ENCODE assay signal across 8 cellular contexts in the genomic region with DNA sequence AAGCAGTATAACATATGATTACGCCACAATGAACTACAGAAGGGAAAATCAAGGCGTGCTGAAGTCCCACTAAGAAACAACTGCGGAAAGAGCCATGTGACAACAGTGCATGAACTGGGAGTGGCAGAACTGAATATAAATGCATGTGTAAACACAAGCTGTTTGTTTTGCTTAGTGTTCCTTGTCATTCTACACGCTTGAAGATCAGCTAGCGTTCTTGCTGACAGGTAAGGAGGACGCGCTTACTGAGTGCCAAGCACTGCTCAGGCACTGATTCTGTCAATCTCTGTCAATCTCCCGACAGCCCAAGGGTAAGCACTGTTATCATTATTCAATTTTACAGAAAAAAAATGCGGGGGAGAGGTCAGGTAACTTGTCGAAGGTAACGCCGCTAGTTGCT. TPM values are rescaled to one million over a fixed set of nuclear protein-coding genes. Genes with fewer than 3 reads are reported as not detected.
A peak's percentile ranks its signal among the peaks of the same experiment; 100 is the strongest.
DNase-seq lines count a peak whose midpoint lies in the region; ATAC-seq and TF ChIP-seq lines count a peak whose summit lies in the region.

No MANE protein-coding gene starts in this region.

- peaks cover 13 to 16% of the 10 kb centered on the region in 2 experiments for H3K4me1 Mint-ChIP-seq in H9
- H3K4me1 Mint-ChIP-seq in stimulated activated memory B cell treated with anti-CD40 and anti-IgM and Interleukin-4, amounts not matched to agents 10 μg/mL and 1 μg/mL and 100 μg/mL, for 72 hours = peaks cover 25% of the 10 kb centered on the region

- no peak for TF ChIP-seq POLR2A in adrenal gland (IDR thresholded peaks at IDR 0.05)

- H3K27me3 Mint-ChIP-seq in H9 (ENCODE audit: low read depth) = no peaks in the 10 kb centered on the region
- no peaks in the 10 kb centered on the region for H3K27me3 Mint-ChIP-seq in stimulated activated memory B cell treated with anti-CD40 and anti-IgM and Interleukin-4, amounts not matched to agents 10 μg/mL and 1 μg/mL and 100 μg/mL, for 72 hours

- peaks cover 5% of the 10 kb centered on the region for H3K79me1 ChIP-seq in H9 (ENCODE audit: insufficient read depth, low read depth, low read length, poor library complexity, severe bottlenecking)

- peak; percentile 72 for ATAC-seq in stimulated activated memory B cell treated with anti-CD40 and anti-IgM and Interleukin-4, amounts not matched to agents 10 μg/mL and 1 μg/mL and 100 μg/mL, for 72 hours

- H2AFZ ChIP-seq in H9 (ENCODE audit: low read length) = peak overlapping the region; percentile 63
- H2AFZ ChIP-seq in MM.1S (ENCODE audit: low read length) = peak overlapping the region; percentile 66

- peaks cover 10 to 33% (median 21%) of the 10 kb centered on the region in 3 experiments; a peak in 6 of 7 replicates for H3K36me3 Mint-ChIP-seq in H9 (ENCODE audit: insufficient read depth in 1 of 3, low read depth in 3 of 3)
- peaks cover 29% of the 10 kb centered on the region for H3K36me3 Mint-ChIP-seq in stimulated activated memory B cell treated with anti-CD40 and anti-IgM and Interleukin-4, amounts not matched to agents 10 μg/mL and 1 μg/mL and 100 μg/mL, for 72 hours

- no peak overlapping the region for H2BK15ac ChIP-seq in H9 (ENCODE audit: low read depth, low read length)

- H3K4me3 Mint-ChIP-seq in H9 = no peak overlapping the region
- H3K4me3 Mint-ChIP-seq in stimulated activated memory B cell treated with anti-CD40 and anti-IgM and Interleukin-4, amounts not matched to agents 10 μg/mL and 1 μg/mL and 100 μg/mL, for 72 hours = no peak overlapping the region

- no peak overlapping the region for H2BK20ac ChIP-seq in H9 (ENCODE audit: low read depth, low read length, poor library complexity, severe bottlenecking)

- no peak overlapping the region for H3K14ac ChIP-seq in H9 (ENCODE audit: insufficient read depth, low read length)

- no peak overlapping the region for H3K23ac ChIP-seq in H9 (ENCODE audit: insufficient read length, low read depth, low read length)

- no peak overlapping the region for H2BK12ac ChIP-seq in H9 (ENCODE audit: insufficient read length, low read depth, low read length)

- no CpG with 5 or more reads among the region's 12 CpGs for WGBS in H9 (ENCODE audit: extremely low coverage, insufficient read length, low lambda C conversion rate)
- 0 to 2% (median 0%) methylated on average over 12 of the region's 12 CpGs for WGBS in adrenal gland, 4 donors

- no peak overlapping the region for H4K91ac ChIP-seq in H9 (ENCODE audit: insufficient read length, low read depth, low read length)

- intact Hi-C loops in adrenal gland (cut with DNase I) = no loop called here

- no peak overlapping the region for H2BK120ac ChIP-seq in H9 (ENCODE audit: low read depth, low read length, poor library complexity, severe bottlenecking)

- H3K79me2 ChIP-seq in H9 (ENCODE audit: insufficient read depth, low read length) (peaks cover 51% of the 10 kb centered on the region), MM.1S (ENCODE audit: low read length) (peaks cover 79% of the 10 kb centered on the region)

- no peaks in the 10 kb centered on the region for H3K36me3 ChIP-seq in MM.1S (replicated peaks; ENCODE audit: insufficient read depth, low read length)
- H3K36me3 ChIP-seq in adrenal gland (replicated peaks in 1 of 2) = peaks cover 0 to 9% of the 10 kb centered on the region in 2 donors
- peaks cover 33% of the 10 kb centered on the region for H3K36me3 ChIP-seq in iPS-20b (ENCODE audit: insufficient read depth, low read depth, low read length)

- no peak overlapping the region for H3K4ac ChIP-seq in H9 (ENCODE audit: low read depth, low read length)

- no peaks in the 10 kb centered on the region for H3K27me3 ChIP-seq in H9 (ENCODE audit: insufficient read depth, low read length)
- H3K27me3 ChIP-seq in MM.1S (replicated peaks; ENCODE audit: insufficient read depth, low read length) = no peaks in the 10 kb centered on the region
- no peaks in the 10 kb centered on the region for H3K27me3 ChIP-seq in adrenal gland
- no peaks in the 10 kb centered on the region for H3K27me3 ChIP-seq in iPS-20b (ENCODE audit: insufficient read depth, low read length)

- H3K4me3 ChIP-seq in MM.1S (ENCODE audit: low read length) (peak overlapping the region; percentile 89), adrenal gland (peak overlapping the region in 3 of 4 donors; percentile 83 to 92 (median 86)), iPS-20b (ENCODE audit: low read length) (peak overlapping the region; percentile 89)

- no peak overlapping the region for H3K27ac Mint-ChIP-seq in H9
- H3K27ac Mint-ChIP-seq in stimulated activated memory B cell treated with anti-CD40 and anti-IgM and Interleukin-4, amounts not matched to agents 10 μg/mL and 1 μg/mL and 100 μg/mL, for 72 hours = no peak overlapping the region

- no peak overlapping the region for H2BK5ac ChIP-seq in H9 (ENCODE audit: insufficient read length, low read length)

- no peaks in the 10 kb centered on the region for H3K9me3 ChIP-seq in H9 (ENCODE audit: control insufficient read depth, low read depth, low read length)
- no peaks in the 10 kb centered on the region for H3K9me3 ChIP-seq in MM.1S (replicated peaks; ENCODE audit: insufficient read depth, low read length)
- no peaks in the 10 kb centered on the region for H3K9me3 ChIP-seq in adrenal gland (replicated peaks in 1 of 3)
- H3K9me3 ChIP-seq in iPS-20b (ENCODE audit: insufficient read depth, low read depth, low read length) = no peaks in the 10 kb centered on the region

- no peak for TF ChIP-seq CTCF in H9 (conservative IDR thresholded peaks at IDR 0.05)
- no peak for TF ChIP-seq CTCF in MM.1S (IDR thresholded peaks at IDR 0.05; ENCODE audit: low read length)
- TF ChIP-seq CTCF in adrenal gland (IDR thresholded peaks at IDR 0.05) = peak in 1 of 6 experiments; percentile 10

- H3K56ac ChIP-seq in H9 (ENCODE audit: insufficient read length, low read depth, low read length) = no peak overlapping the region

- peak overlapping the region; percentile 36 for H3K9ac ChIP-seq in H9 (ENCODE audit: extremely low read depth, insufficient read length, low read length)
- peak overlapping the region; percentile 90 for H3K9ac ChIP-seq in MM.1S (ENCODE audit: low read length)
- peak overlapping the region; percentile 92; the same call in 1 of the 2 replicates for H3K9ac ChIP-seq in iPS-20b (ENCODE audit: low read depth, low read length)

- H4K8ac ChIP-seq in H9 (replicated peaks; ENCODE audit: insufficient read length, low read depth, low read length) = no peak overlapping the region

- H3K9me3 Mint-ChIP-seq in H9 = no peaks in the 10 kb centered on the region
- no peaks in the 10 kb centered on the region for H3K9me3 Mint-ChIP-seq in stimulated activated memory B cell treated with anti-CD40 and anti-IgM and Interleukin-4, amounts not matched to agents 10 μg/mL and 1 μg/mL and 100 μg/mL, for 72 hours

- H3K18ac ChIP-seq in H9 (ENCODE audit: insufficient read length, low read depth, low read length) = no peak overlapping the region

- H3K27ac ChIP-seq in H9 (ENCODE audit: insufficient read length, low read depth, low read length) (no peak overlapping the region), MM.1S (ENCODE audit: low read length) (peak overlapping the region; percentile 97), adrenal gland (peak overlapping the region; percentile 80 to 98 (median 94)), iPS-20b (ENCODE audit: low read length) (no peak overlapping the region)

- H3T11ph ChIP-seq in H9 (ENCODE audit: low read length) = no peak overlapping the region

- H3F3A ChIP-seq in MM.1S (ENCODE audit: insufficient read depth, low read length) = peaks cover 7% of the 10 kb centered on the region; the same call in 1 of the 2 replicates

- H4K20me1 ChIP-seq in H9 (ENCODE audit: control insufficient read depth, insufficient read depth, insufficient read length) (no peaks in the 10 kb centered on the region), MM.1S (ENCODE audit: insufficient read depth, low read length) (peaks cover 14% of the 10 kb centered on the region)

- H3K4me2 ChIP-seq in H9 (ENCODE audit: insufficient read depth, insufficient read length, low read length) (peak overlapping the region; percentile 87), MM.1S (ENCODE audit: low read depth, low read length) (peak overlapping the region; percentile 73; the same call in 1 of the 2 replicates)

- H2AK5ac ChIP-seq in H9 (ENCODE audit: insufficient read length, low read length) = no peak overlapping the region

- no peaks in the 10 kb centered on the region for H3K4me1 ChIP-seq in H9 (ENCODE audit: insufficient read depth, low read length)
- peaks cover 12% of the 10 kb centered on the region for H3K4me1 ChIP-seq in MM.1S (ENCODE audit: low read length)
- peaks cover 16 to 50% of the 10 kb centered on the region in 2 donors for H3K4me1 ChIP-seq in adrenal gland (replicated peaks in 1 of 2)
- H3K4me1 ChIP-seq in iPS-20b (ENCODE audit: insufficient read depth, low read length) = peaks cover 12% of the 10 kb centered on the region

- H3K23me2 ChIP-seq in H9 (ENCODE audit: insufficient read length, low read depth, low read length, poor library complexity, severe bottlenecking) = peaks cover 4% of the 10 kb centered on the region

- DNase-seq in NCI-H2171 treated with DMSO at 0.1 percent for 48 hours (lab: John Stamatoyannopoulos, UW) (peak; percentile 80), NCI-H2171 (lab: John Stamatoyannopoulos, UW) (no peak), H9 (no peak), MM.1S (peak; percentile 46), adrenal gland (peak in 5 of 7 donors; percentile 21 to 41 (median 33)), NCI-H2227 treated with DMSO at 0.1 percent for 48 hours (lab: John Stamatoyannopoulos, UW) (no peak)

- H3K9me2 ChIP-seq in MM.1S (replicated peaks; ENCODE audit: insufficient read depth, low read length) = no peaks in the 10 kb centered on the region

- H4K5ac ChIP-seq in H9 (ENCODE audit: insufficient read length, low read depth, low read length) = no peak overlapping the region

RNA-seq across cellular contexts. Expression of a gene that starts 0.5 kb away (rescaled TPM):
- 22.6 and 24.3 TPM in 2 replicates for total RNA-seq in H9 (2021)
- total RNA-seq in adrenal gland = 10 to 100 TPM; 11.1 to 27.8 (median 15.1) TPM
- 10 to 100 TPM; 10.4 to 18.2 (median 10.5) TPM for polyA plus RNA-seq in adrenal gland

RNA-seq across cellular contexts. Expression of a gene that starts 0.6 kb away (rescaled TPM):
- 245 and 252 TPM in 2 replicates for total RNA-seq in H9 (2021)
- 100 to 1,000 TPM; 129 to 277 (median 178) TPM for total RNA-seq in adrenal gland
- 100 to 1,000 TPM; 163 to 317 (median 288) TPM for polyA plus RNA-seq in adrenal gland

RNA-seq across cellular contexts. Expression of a gene that starts 30.8 kb away (rescaled TPM):
- total RNA-seq in H9 (2021) (78.5 and 82.1 TPM in 2 replicates), adrenal gland (100 to 1,000 TPM in 1 of 8 donors, 10 to 100 TPM in 7; 47.1 to 119 (median 56.6) TPM)
- polyA plus RNA-seq in adrenal gland = 10 to 100 TPM; 42.8 to 63.9 (median 51.1) TPM

Comparison
In these comparisons a context has a peak if more than half of its experiments do, and no peak if none do; other contexts are left out.
1. DNase-seq: peak in NCI-H2171 treated with DMSO at 0.1 percent for 48 hours (single experiment), MM.1S (single experiment) and adrenal gland (5 of 7); none in NCI-H2171 (single experiment), H9 (single experiment) and NCI-H2227 treated with DMSO at 0.1 percent for 48 hours (single experiment).
2. H3K27ac ChIP-seq: peak in MM.1S (single experiment) and adrenal gland (5 of 5); none in H9 (single experiment) and iPS-20b (single experiment).
3. H3K9ac ChIP-seq: peak in every context shown above with its lines; median percentile 92 in iPS-20b; 90 in MM.1S; 36 in H9.
4. Peak in every context shown above with its lines, with median percentiles within 50 percentile points of each other: H3K4me3 ChIP-seq.